Comparison of ENCODE assay signal across 2 cellular contexts in genomic region chr9:32580631-32581300, GRCh38.
TF ChIP-seq lines count a peak whose summit lies in the region.

No MANE protein-coding gene starts in this region.

TF ChIP-seq in SK-N-SH, 30 proteins besides CTCF, POLR2A, EP300 and RAD21:
- TF ChIP-seq, protein P1, sequence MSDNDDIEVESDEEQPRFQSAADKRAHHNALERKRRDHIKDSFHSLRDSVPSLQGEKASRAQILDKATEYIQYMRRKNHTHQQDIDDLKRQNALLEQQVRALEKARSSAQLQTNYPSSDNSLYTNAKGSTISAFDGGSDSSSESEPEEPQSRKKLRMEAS (IDR thresholded peaks at IDR 0.05; ENCODE audit: low read depth): no peak
- TF ChIP-seq FOSL2 (IDR thresholded peaks at IDR 0.05; ENCODE audit: borderline replicate concordance, low read depth) (no peak), YY1 (IDR thresholded peaks at IDR 0.05; ENCODE audit: low read depth) (no peak), GATA2 (CRISPR knock-in tag; IDR thresholded peaks at IDR 0.05) (no peak), POLR2AphosphoS5 (IDR thresholded peaks at IDR 0.05; ENCODE audit: low read depth, low read length) (no peak), JUND (IDR thresholded peaks at IDR 0.05) (no peak), NFIC (IDR thresholded peaks at IDR 0.05; ENCODE audit: borderline replicate concordance) (no peak), MXI1 (IDR thresholded peaks at IDR 0.05; ENCODE audit: low read depth, low read length) (no peak)
- TF ChIP-seq, protein P2, sequence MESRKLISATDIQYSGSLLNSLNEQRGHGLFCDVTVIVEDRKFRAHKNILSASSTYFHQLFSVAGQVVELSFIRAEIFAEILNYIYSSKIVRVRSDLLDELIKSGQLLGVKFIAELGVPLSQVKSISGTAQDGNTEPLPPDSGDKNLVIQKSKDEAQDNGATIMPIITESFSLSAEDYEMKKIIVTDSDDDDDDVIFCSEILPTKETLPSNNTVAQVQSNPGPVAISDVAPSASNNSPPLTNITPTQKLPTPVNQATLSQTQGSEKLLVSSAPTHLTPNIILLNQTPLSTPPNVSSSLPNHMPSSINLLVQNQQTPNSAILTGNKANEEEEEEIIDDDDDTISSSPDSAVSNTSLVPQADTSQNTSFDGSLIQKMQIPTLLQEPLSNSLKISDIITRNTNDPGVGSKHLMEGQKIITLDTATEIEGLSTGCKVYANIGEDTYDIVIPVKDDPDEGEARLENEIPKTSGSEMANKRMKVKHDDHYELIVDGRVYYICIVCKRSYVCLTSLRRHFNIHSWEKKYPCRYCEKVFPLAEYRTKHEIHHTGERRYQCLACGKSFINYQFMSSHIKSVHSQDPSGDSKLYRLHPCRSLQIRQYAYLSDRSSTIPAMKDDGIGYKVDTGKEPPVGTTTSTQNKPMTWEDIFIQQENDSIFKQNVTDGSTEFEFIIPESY (IDR thresholded peaks at IDR 0.05; ENCODE audit: borderline replicate concordance, low read depth): no peak
- TF ChIP-seq, protein P3, sequence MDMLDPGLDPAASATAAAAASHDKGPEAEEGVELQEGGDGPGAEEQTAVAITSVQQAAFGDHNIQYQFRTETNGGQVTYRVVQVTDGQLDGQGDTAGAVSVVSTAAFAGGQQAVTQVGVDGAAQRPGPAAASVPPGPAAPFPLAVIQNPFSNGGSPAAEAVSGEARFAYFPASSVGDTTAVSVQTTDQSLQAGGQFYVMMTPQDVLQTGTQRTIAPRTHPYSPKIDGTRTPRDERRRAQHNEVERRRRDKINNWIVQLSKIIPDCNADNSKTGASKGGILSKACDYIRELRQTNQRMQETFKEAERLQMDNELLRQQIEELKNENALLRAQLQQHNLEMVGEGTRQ (IDR thresholded peaks at IDR 0.05; ENCODE audit: borderline replicate concordance, low read depth, low read length): no peak
TF ChIP-seq in SK-N-SH: peak in this region for 0.

TF ChIP-seq in SK-N-SH treated with all-trans-retinoic acid at 6 μM for 48 hours, 23 proteins besides CTCF, POLR2A, EP300 and RAD21:
- TF ChIP-seq ESRRG (CRISPR knock-in tag; IDR thresholded peaks at IDR 0.05) (no peak), ZNF70 (CRISPR knock-in tag; IDR thresholded peaks at IDR 0.05) (no peak), CSRNP3 (CRISPR knock-in tag; IDR thresholded peaks at IDR 0.05) (no peak), ZC3H10 (CRISPR knock-in tag; IDR thresholded peaks at IDR 0.05) (no peak), ZFP30 (CRISPR knock-in tag; IDR thresholded peaks at IDR 0.05) (no peak), SNAI2 (CRISPR knock-in tag; IDR thresholded peaks at IDR 0.05) (no peak), TOX (CRISPR knock-in tag; IDR thresholded peaks at IDR 0.05; ENCODE audit: borderline replicate concordance) (no peak), GLIS3 (CRISPR knock-in tag; IDR thresholded peaks at IDR 0.05) (no peak), CSDC2 (CRISPR knock-in tag; IDR thresholded peaks at IDR 0.05) (no peak), PPARA (CRISPR knock-in tag; IDR thresholded peaks at IDR 0.05; ENCODE audit: borderline replicate concordance) (no peak), ZNF565 (CRISPR knock-in tag; conservative IDR thresholded peaks at IDR 0.05; ENCODE audit: low read depth) (no peak), ARNTL (CRISPR knock-in tag; IDR thresholded peaks at IDR 0.05; ENCODE audit: borderline replicate concordance, low read depth) (no peak), ZNF8 (CRISPR knock-in tag; IDR thresholded peaks at IDR 0.05) (no peak), OSR1 (CRISPR knock-in tag; IDR thresholded peaks at IDR 0.05) (no peak)
